In the genomic region with DNA sequence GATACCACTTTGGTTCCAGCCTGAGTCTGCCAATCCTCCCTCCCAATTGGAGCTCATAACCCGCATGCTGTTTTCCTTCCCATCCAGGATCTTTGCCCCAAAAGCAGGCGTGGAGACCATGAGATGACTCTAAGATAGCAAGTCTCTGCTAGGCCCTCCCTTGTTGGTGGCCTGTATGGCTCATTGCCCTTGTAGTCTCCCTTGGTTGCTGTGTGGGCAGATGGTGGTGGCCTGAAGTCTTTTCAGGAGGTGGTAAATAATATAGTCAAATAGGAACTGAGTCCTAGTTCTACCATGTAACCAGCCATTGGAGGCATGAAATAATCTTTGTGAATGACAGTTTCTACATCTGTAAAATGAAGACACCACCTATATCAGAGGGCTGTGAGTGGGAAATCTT, we compare ENCODE assay signal across 1 cellular context.
TF ChIP-seq lines count a peak whose summit lies in the region.

No MANE protein-coding gene starts in this region.

TF ChIP-seq in GM23338, 12 proteins besides CTCF, POLR2A, EP300 and RAD21:
- TF ChIP-seq, protein P1, sequence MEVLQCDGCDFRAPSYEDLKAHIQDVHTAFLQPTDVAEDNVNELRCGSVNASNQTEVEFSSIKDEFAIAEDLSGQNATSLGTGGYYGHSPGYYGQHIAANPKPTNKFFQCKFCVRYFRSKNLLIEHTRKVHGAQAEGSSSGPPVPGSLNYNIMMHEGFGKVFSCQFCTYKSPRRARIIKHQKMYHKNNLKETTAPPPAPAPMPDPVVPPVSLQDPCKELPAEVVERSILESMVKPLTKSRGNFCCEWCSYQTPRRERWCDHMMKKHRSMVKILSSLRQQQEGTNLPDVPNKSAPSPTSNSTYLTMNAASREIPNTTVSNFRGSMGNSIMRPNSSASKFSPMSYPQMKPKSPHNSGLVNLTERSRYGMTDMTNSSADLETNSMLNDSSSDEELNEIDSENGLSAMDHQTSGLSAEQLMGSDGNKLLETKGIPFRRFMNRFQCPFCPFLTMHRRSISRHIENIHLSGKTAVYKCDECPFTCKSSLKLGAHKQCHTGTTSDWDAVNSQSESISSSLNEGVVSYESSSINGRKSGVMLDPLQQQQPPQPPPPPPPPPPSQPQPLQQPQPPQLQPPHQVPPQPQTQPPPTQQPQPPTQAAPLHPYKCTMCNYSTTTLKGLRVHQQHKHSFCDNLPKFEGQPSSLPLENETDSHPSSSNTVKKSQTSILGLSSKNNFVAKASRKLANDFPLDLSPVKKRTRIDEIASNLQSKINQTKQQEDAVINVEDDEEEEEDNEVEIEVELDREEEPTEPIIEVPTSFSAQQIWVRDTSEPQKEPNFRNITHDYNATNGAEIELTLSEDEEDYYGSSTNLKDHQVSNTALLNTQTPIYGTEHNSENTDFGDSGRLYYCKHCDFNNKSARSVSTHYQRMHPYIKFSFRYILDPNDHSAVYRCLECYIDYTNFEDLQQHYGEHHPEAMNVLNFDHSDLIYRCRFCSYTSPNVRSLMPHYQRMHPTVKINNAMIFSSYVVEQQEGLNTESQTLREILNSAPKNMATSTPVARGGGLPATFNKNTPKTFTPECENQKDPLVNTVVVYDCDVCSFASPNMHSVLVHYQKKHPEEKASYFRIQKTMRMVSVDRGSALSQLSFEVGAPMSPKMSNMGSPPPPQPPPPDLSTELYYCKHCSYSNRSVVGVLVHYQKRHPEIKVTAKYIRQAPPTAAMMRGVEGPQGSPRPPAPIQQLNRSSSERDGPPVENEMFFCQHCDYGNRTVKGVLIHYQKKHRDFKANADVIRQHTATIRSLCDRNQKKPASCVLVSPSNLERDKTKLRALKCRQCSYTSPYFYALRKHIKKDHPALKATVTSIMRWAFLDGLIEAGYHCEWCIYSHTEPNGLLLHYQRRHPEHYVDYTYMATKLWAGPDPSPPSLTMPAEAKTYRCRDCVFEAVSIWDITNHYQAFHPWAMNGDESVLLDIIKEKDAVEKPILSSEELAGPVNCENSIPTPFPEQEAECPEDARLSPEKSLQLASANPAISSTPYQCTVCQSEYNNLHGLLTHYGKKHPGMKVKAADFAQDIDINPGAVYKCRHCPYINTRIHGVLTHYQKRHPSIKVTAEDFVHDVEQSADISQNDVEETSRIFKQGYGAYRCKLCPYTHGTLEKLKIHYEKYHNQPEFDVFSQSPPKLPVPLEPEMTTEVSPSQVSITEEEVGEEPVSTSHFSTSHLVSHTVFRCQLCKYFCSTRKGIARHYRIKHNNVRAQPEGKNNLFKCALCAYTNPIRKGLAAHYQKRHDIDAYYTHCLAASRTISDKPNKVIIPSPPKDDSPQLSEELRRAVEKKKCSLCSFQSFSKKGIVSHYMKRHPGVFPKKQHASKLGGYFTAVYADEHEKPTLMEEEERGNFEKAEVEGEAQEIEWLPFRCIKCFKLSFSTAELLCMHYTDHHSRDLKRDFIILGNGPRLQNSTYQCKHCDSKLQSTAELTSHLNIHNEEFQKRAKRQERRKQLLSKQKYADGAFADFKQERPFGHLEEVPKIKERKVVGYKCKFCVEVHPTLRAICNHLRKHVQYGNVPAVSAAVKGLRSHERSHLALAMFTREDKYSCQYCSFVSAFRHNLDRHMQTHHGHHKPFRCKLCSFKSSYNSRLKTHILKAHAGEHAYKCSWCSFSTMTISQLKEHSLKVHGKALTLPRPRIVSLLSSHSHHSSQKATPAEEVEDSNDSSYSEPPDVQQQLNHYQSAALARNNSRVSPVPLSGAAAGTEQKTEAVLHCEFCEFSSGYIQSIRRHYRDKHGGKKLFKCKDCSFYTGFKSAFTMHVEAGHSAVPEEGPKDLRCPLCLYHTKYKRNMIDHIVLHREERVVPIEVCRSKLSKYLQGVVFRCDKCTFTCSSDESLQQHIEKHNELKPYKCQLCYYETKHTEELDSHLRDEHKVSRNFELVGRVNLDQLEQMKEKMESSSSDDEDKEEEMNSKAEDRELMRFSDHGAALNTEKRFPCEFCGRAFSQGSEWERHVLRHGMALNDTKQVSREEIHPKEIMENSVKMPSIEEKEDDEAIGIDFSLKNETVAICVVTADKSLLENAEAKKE (CRISPR knock-in tag; IDR thresholded peaks at IDR 0.05), result no peak
